18 cellular contexts compared by ENCODE assay signal in the genomic region with DNA sequence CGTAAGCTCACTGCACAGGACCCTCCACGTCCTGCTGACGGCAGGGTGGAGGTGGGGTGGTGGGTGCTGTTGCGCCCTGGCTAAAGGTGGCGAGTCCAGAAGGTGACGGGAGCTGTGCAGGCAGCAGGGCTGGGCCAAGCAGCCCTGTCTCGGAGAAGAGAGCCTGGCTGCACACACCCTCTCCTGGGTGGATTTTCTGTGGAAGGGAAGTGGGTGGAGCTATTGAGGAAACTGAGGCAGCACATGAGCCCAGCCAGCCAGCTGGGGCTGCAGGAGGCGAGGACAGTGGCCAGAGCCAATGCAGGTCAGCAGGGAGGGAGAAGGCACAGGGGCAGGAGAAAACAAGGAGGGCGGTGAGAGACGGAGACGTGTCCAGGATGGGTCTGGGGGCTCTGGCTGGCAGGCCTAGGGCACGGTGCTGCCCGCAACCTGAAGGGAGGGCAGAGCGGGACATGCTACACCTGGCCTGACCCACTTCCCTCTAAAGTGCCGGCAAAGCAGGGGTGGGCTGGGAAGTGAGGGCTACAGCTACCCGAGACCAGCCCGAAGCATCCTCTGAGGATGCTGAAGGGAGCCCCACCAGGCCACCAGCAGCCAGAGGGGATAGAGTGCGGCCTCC.
"Had no signal": no experiment of that assay in that cellular context is flagged by ENCODE, and none has a peak within 500 bp of the region (broad histone marks: within the 10 kb centered on the region; RNA-seq: fewer than 3 reads in every experiment).

No MANE protein-coding gene starts in this region.

- ATAC-seq: esophagus mucosa; mucosa of descending colon; naive thymus-derived CD8-positive, alpha-beta T cell; pancreas; stimulated activated naive CD8-positive, alpha-beta T cell treated with anti-CD3 and anti-CD28 coated beads, Interleukin-15, Interleukin-2, amounts not matched to agents 100 U/mL and 50 U/mL, for 24 hours had no signal

- H3K9me3 Mint-ChIP-seq: naive thymus-derived CD8-positive, alpha-beta T cell had no signal

- H3K27me3 Mint-ChIP-seq: naive thymus-derived CD8-positive, alpha-beta T cell had no signal

- DNase-seq: effector CD4-positive, alpha-beta T cell; heart right ventricle; hypothalamus; kidney glomerular epithelial cell; naive thymus-derived CD8-positive, alpha-beta T cell; nucleus accumbens; psoas muscle; retina; spleen; stimulated activated CD4-positive, alpha-beta T cell treated with anti-CD3 and anti-CD28 coated beads, Interleukin-15, amount 100 ng/mL, for 24 hours; stimulated activated CD4-positive, alpha-beta T cell treated with anti-CD3 and anti-CD28 coated beads, Interleukin-1b, Interleukin-23, amount 100 ng/mL, for 48 hours; stimulated activated CD4-positive, alpha-beta T cell treated with anti-CD3 and anti-CD28 coated beads, Interleukin-4, amount 100 ng/mL, for 24 hours; stimulated activated naive CD8-positive, alpha-beta T cell treated with anti-CD3 and anti-CD28 coated beads, Interleukin-15, Interleukin-2, amounts not matched to agents 100 U/mL and 50 U/mL, for 24 hours; thyroid gland; uterus had no signal
